In the genomic region with DNA sequence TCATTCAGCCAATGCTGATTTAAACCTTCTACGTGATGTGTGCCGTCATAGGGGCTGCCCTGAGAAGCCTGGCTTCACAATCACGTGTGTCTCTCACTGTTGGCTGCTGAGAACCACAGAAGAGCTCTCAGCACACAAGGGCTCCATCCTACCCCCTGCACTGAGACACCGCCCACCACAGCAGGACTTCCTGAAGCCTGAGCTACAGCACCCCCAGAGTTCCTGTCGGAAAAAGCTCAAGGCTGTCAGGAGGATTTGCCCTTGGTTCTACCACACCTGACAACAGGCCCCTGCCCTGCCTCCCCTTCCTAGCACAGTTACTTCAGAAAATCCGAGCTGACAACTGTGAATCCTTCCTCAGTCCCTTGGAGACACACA, we compare ENCODE assay signal across 13 cellular contexts.
DNase-seq lines count a peak whose midpoint lies in the region; ATAC-seq and TF ChIP-seq lines count a peak whose summit lies in the region.
"Had no signal": no experiment of that assay in that cellular context is flagged by ENCODE, and none has a peak within 500 bp of the region (broad histone marks: within the 10 kb centered on the region; RNA-seq: fewer than 3 reads in every experiment).

No MANE protein-coding gene starts in this region.

- peak overlapping the region in 3 of 11 experiments; percentile 7 to 28 (median 8); a peak in 4 of 22 replicates for H3K9ac ChIP-seq in BLaER1 treated with 17β-estradiol and CSF1 and Interleukin-3, amounts not matched to agents 10 nM and 100 nM

- H3K36me3 Mint-ChIP-seq in activated B cell treated with CpG ODN at 0.5 μM for 24 hours (ENCODE audit: low read depth) (peaks cover 14% of the 10 kb centered on the region), naive B cell (peaks cover 0 to 7% of the 10 kb centered on the region in 2 donors)
- peaks cover 13% of the 10 kb centered on the region for H3K36me3 Mint-ChIP-seq in activated T-helper 2 cell treated with anti-CD3 and anti-CD28 coated beads, Interferon-gamma antibody, Interleukin-2, Interleukin-4, amounts not matched to agents 10 μg/mL and 5 μg/mL and 100 μg/mL, durations not matched to agents 14 hours and 24 hours and 36 hours (ENCODE audit: low read depth)

- no peaks in the 10 kb centered on the region for H3K27me3 Mint-ChIP-seq in activated B cell treated with CpG ODN at 0.5 μM for 24 hours
- no peaks in the 10 kb centered on the region for H3K27me3 Mint-ChIP-seq in naive B cell
- no peaks in the 10 kb centered on the region for H3K27me3 Mint-ChIP-seq in activated T-helper 2 cell treated with anti-CD3 and anti-CD28 coated beads, Interferon-gamma antibody, Interleukin-2, Interleukin-4, amounts not matched to agents 10 μg/mL and 5 μg/mL and 100 μg/mL, durations not matched to agents 14 hours and 24 hours and 36 hours (ENCODE audit: low read depth)

- H3K27ac ChIP-seq in BLaER1 treated with 17β-estradiol and CSF1 and Interleukin-3, amounts not matched to agents 10 nM and 100 nM: no peak overlapping the region

- ATAC-seq in activated B cell treated with CpG ODN at 0.5 μM for 24 hours (ENCODE audit: low read depth) (peak; percentile 28), naive B cell (ENCODE audit: low read depth in 2 of 2) (peak; percentile 61 to 62), HG02759 (IDR thresholded peaks at IDR 0.05; ENCODE audit: unreplicated experiment) (no peak)

- H3K4me3 ChIP-seq in BLaER1 treated with 17β-estradiol and CSF1 and Interleukin-3, amounts not matched to agents 10 nM and 100 nM: no peak overlapping the region
- H3K4me3 ChIP-seq: smooth muscle cell had no signal

- H3K27ac Mint-ChIP-seq in activated B cell treated with CpG ODN at 0.5 μM for 24 hours (no peak overlapping the region), naive B cell (peak overlapping the region; percentile 31 to 98 (median 72))
- H3K27ac Mint-ChIP-seq in activated T-helper 2 cell treated with anti-CD3 and anti-CD28 coated beads, Interferon-gamma antibody, Interleukin-2, Interleukin-4, amounts not matched to agents 10 μg/mL and 5 μg/mL and 100 μg/mL, durations not matched to agents 14 hours and 24 hours and 36 hours: no peak overlapping the region

- no peaks in the 10 kb centered on the region for H3K9me3 ChIP-seq in BLaER1 treated with 17β-estradiol and CSF1 and Interleukin-3, amounts not matched to agents 10 nM and 100 nM (replicated peaks in 1 of 11)

- H4K20me1 ChIP-seq in BLaER1 treated with 17β-estradiol and CSF1 and Interleukin-3, amounts not matched to agents 10 nM and 100 nM: peaks cover 88 to 99% (median 98%) of the 10 kb centered on the region in 11 experiments

- peak overlapping the region; percentile 30 to 98 (median 93) for H3K4me2 ChIP-seq in BLaER1 treated with 17β-estradiol and CSF1 and Interleukin-3, amounts not matched to agents 10 nM and 100 nM
- H3K4me2 ChIP-seq: smooth muscle cell had no signal

- CTCF ChIA-PET in activated B cell treated with CpG ODN at 0.5 μM for 24 hours (lab: Charles Lee): interaction anchor here (0.6 kb wide), 1 partner anchor 113 kb away, joined by 3 read pairs; no protein-coding TSS in a partner anchor

- TF ChIP-seq CTCF in activated B cell treated with CpG ODN at 0.5 μM for 24 hours (IDR thresholded peaks at IDR 0.05): no peak

- H3K27me3 ChIP-seq in BLaER1 treated with 17β-estradiol and CSF1 and Interleukin-3, amounts not matched to agents 10 nM and 100 nM: peaks cover 0 to 39% (median 0%) of the 10 kb centered on the region in 11 experiments; a peak in 7 of 22 replicates

- POLR2A ChIA-PET in activated B cell treated with CpG ODN at 0.5 μM for 24 hours (lab: Charles Lee): interaction anchor here (0.7 to 1.3 kb wide), 5 partner anchors 22 to 313 kb away, joined by 3 to 5 read pairs (median 3); partner anchors contain the start of gene EIF3B

- H3K4me3 Mint-ChIP-seq in activated B cell treated with CpG ODN at 0.5 μM for 24 hours (no peak overlapping the region), naive B cell (peak overlapping the region; percentile 4 to 83 (median 42))
- no peak overlapping the region for H3K4me3 Mint-ChIP-seq in activated T-helper 2 cell treated with anti-CD3 and anti-CD28 coated beads, Interferon-gamma antibody, Interleukin-2, Interleukin-4, amounts not matched to agents 10 μg/mL and 5 μg/mL and 100 μg/mL, durations not matched to agents 14 hours and 24 hours and 36 hours (ENCODE audit: low read depth)

- peaks cover 42 to 96% (median 83%) of the 10 kb centered on the region in 10 experiments for H3K4me1 ChIP-seq in BLaER1 treated with 17β-estradiol and CSF1 and Interleukin-3, amounts not matched to agents 10 nM and 100 nM

- H3K4me1 Mint-ChIP-seq in activated B cell treated with CpG ODN at 0.5 μM for 24 hours: peaks cover 58% of the 10 kb centered on the region
- H3K4me1 Mint-ChIP-seq in naive B cell: peaks cover 60 to 64% (median 62%) of the 10 kb centered on the region in 3 donors
- peaks cover 41% of the 10 kb centered on the region for H3K4me1 Mint-ChIP-seq in activated T-helper 2 cell treated with anti-CD3 and anti-CD28 coated beads, Interferon-gamma antibody, Interleukin-2, Interleukin-4, amounts not matched to agents 10 μg/mL and 5 μg/mL and 100 μg/mL, durations not matched to agents 14 hours and 24 hours and 36 hours (ENCODE audit: low read depth)

- intact Hi-C loops in activated B cell treated with CpG ODN at 0.5 μM for 24 hours (cut with micrococcal nuclease): no loop called here
- intact Hi-C loops in activated T-helper 2 cell treated with anti-CD3 and anti-CD28 coated beads, Interferon-gamma antibody, Interleukin-2, Interleukin-4, amounts not matched to agents 10 μg/mL and 5 μg/mL and 100 μg/mL, durations not matched to agents 14 hours and 24 hours and 36 hours (cut with micrococcal nuclease): no loop called here

- H3K9me3 Mint-ChIP-seq in activated B cell treated with CpG ODN at 0.5 μM for 24 hours (no peaks in the 10 kb centered on the region), naive B cell (no peaks in the 10 kb centered on the region)
- H3K9me3 Mint-ChIP-seq in activated T-helper 2 cell treated with anti-CD3 and anti-CD28 coated beads, Interferon-gamma antibody, Interleukin-2, Interleukin-4, amounts not matched to agents 10 μg/mL and 5 μg/mL and 100 μg/mL, durations not matched to agents 14 hours and 24 hours and 36 hours: no peaks in the 10 kb centered on the region
- H3K9me3 Mint-ChIP-seq: activated naive CD4-positive, alpha-beta T cell treated with anti-CD3 and anti-CD28 coated beads, Interleukin-2, amount 50 U/mL, for 72 hours had no signal

- H3K36me3 ChIP-seq in BLaER1 treated with 17β-estradiol and CSF1 and Interleukin-3, amounts not matched to agents 10 nM and 100 nM: peaks cover 12 to 35% (median 26%) of the 10 kb centered on the region in 11 experiments; a peak in 21 of 22 replicates

- DNase-seq in COR-L47 (lab: John Stamatoyannopoulos, UW): peak; percentile 23
- no peak for DNase-seq in activated B cell treated with CpG ODN at 0.5 μM for 24 hours
- peak; percentile 55 for DNase-seq in naive B cell
- DNase-seq in activated T-helper 2 cell treated with anti-CD3 and anti-CD28 coated beads, Interferon-gamma antibody, Interleukin-2, Interleukin-4, amounts not matched to agents 10 μg/mL and 5 μg/mL and 100 μg/mL, durations not matched to agents 14 hours and 24 hours and 36 hours (ENCODE audit: low spot score): no peak
- no peak for DNase-seq in dedifferentiated amniotic fluid mesenchymal stem cell (ENCODE audit: extremely low spot score)
- DNase-seq in AG08396 (ENCODE audit: low spot score): no peak
- DNase-seq: activated CD4-positive, alpha-beta T cell treated with anti-CD3 and anti-CD28 coated beads, Interleukin-2, amount 50 U/mL, for 4 hours; head of caudate nucleus; nucleus accumbens had no signal

Comparison
In these comparisons a context has a peak if more than half of its experiments do, and no peak if none do; other contexts are left out.
1. DNase-seq: peak in COR-L47 (single experiment) and naive B cell (single experiment); none in activated B cell treated with CpG ODN at 0.5 μM for 24 hours (single experiment), activated T-helper 2 cell treated with anti-CD3 and anti-CD28 coated beads, Interferon-gamma antibody, Interleukin-2, Interleukin-4, amounts not matched to agents 10 μg/mL and 5 μg/mL and 100 μg/mL, durations not matched to agents 14 hours and 24 hours and 36 hours (single experiment), dedifferentiated amniotic fluid mesenchymal stem cell (single experiment) and AG08396 (single experiment).
2. H3K27ac Mint-ChIP-seq: peak in naive B cell (6 of 6); none in activated B cell treated with CpG ODN at 0.5 μM for 24 hours (single experiment) and activated T-helper 2 cell treated with anti-CD3 and anti-CD28 coated beads, Interferon-gamma antibody, Interleukin-2, Interleukin-4, amounts not matched to agents 10 μg/mL and 5 μg/mL and 100 μg/mL, durations not matched to agents 14 hours and 24 hours and 36 hours (single experiment).
3. H3K4me3 Mint-ChIP-seq: peak in naive B cell (8 of 8); none in activated B cell treated with CpG ODN at 0.5 μM for 24 hours (single experiment) and activated T-helper 2 cell treated with anti-CD3 and anti-CD28 coated beads, Interferon-gamma antibody, Interleukin-2, Interleukin-4, amounts not matched to agents 10 μg/mL and 5 μg/mL and 100 μg/mL, durations not matched to agents 14 hours and 24 hours and 36 hours (single experiment).